ENCODE assay signal across 11 cellular contexts in genomic region chr10:102870221-102870620, GRCh38. TPM values are rescaled to one million over a fixed set of nuclear protein-coding genes. Genes with fewer than 3 reads are reported as not detected.
DNase-seq lines count a peak whose midpoint lies in the region.
"Had no signal": no experiment of that assay in that cellular context is flagged by ENCODE, and none has a peak within 500 bp of the region (broad histone marks: within the 10 kb centered on the region; RNA-seq: fewer than 3 reads in every experiment).

No MANE protein-coding gene starts in this region.

- peaks cover 27% of the 10 kb centered on the region for H3K27me3 Mint-ChIP-seq in activated T-helper 1 cell treated with anti-CD3 and anti-CD28 coated beads, Interleukin-12 subunit alpha, Interleukin-12 subunit beta, Interleukin-2, Interleukin-4 antibody, amounts not matched to agents 30 ng/mL and 10 ng/mL and 1 ng/mL, durations not matched to agents 14 hours and 24 hours and 36 hours (ENCODE audit: insufficient read depth)

- intact Hi-C loops in activated T-helper 1 cell treated with anti-CD3 and anti-CD28 coated beads, Interleukin-12 subunit alpha, Interleukin-12 subunit beta, Interleukin-2, Interleukin-4 antibody, amounts not matched to agents 30 ng/mL and 10 ng/mL and 1 ng/mL, durations not matched to agents 14 hours and 24 hours and 36 hours (cut with micrococcal nuclease) = no loop called here

- no peak overlapping the region for H3K27ac ChIP-seq in GM23248
- no peak overlapping the region for H3K27ac ChIP-seq in rectal smooth muscle tissue (ENCODE audit: low read depth, low read length)
- H3K27ac ChIP-seq in effector memory CD4-positive, alpha-beta T cell (ENCODE audit: insufficient read depth, low read length, poor library complexity, severe bottlenecking) = no peak overlapping the region

- no peaks in the 10 kb centered on the region for H3K9me3 ChIP-seq in GM23248 (ENCODE audit: low read depth)
- no peaks in the 10 kb centered on the region for H3K9me3 ChIP-seq in effector memory CD4-positive, alpha-beta T cell (ENCODE audit: control insufficient read depth, low read length)

- H3K27ac Mint-ChIP-seq in activated T-helper 1 cell treated with anti-CD3 and anti-CD28 coated beads, Interleukin-12 subunit alpha, Interleukin-12 subunit beta, Interleukin-2, Interleukin-4 antibody, amounts not matched to agents 30 ng/mL and 10 ng/mL and 1 ng/mL, durations not matched to agents 14 hours and 24 hours and 36 hours = no peak overlapping the region

- peak overlapping the region; percentile 67 for H3K4me3 Mint-ChIP-seq in activated T-helper 1 cell treated with anti-CD3 and anti-CD28 coated beads, Interleukin-12 subunit alpha, Interleukin-12 subunit beta, Interleukin-2, Interleukin-4 antibody, amounts not matched to agents 30 ng/mL and 10 ng/mL and 1 ng/mL, durations not matched to agents 14 hours and 24 hours and 36 hours

- 82% methylated on average over 10 of the region's 10 CpGs for WGBS in GM23248 (ENCODE audit: low coverage in 1 of 2, low lambda C conversion rate in 2 of 2, missing lambda C conversion rate in 2 of 2), 2 experiments

- H3K27me3 ChIP-seq in GM23248 (replicated peaks; ENCODE audit: insufficient read depth) = no peaks in the 10 kb centered on the region
- no peaks in the 10 kb centered on the region for H3K27me3 ChIP-seq in rectal smooth muscle tissue (ENCODE audit: control insufficient read depth, insufficient read depth, low read length)
- H3K27me3 ChIP-seq in effector memory CD4-positive, alpha-beta T cell (replicated peaks; ENCODE audit: control insufficient read depth, insufficient read depth, low read length, poor library complexity, severe bottlenecking) = no peaks in the 10 kb centered on the region

- H3K4me3 ChIP-seq in GM23248 (no peak overlapping the region), iPS-11a (ENCODE audit: low read depth, low read length) (peak overlapping the region; percentile 56), rectal smooth muscle tissue (ENCODE audit: low read length) (peak overlapping the region; percentile 82)
- no peak overlapping the region for H3K4me3 ChIP-seq in effector memory CD4-positive, alpha-beta T cell (ENCODE audit: insufficient read depth, low read depth, low read length, poor library complexity, severe bottlenecking)

- no peak overlapping the region for H3K4me2 ChIP-seq in GM23248 (ENCODE audit: unreplicated experiment)

- H3K36me3 ChIP-seq in GM23248 (ENCODE audit: low read depth) (no peaks in the 10 kb centered on the region), rectal smooth muscle tissue (ENCODE audit: control insufficient read depth, insufficient read depth, low read length) (no peaks in the 10 kb centered on the region)
- H3K36me3 ChIP-seq in effector memory CD4-positive, alpha-beta T cell (ENCODE audit: control insufficient read depth, insufficient read depth, low read length) = peaks cover 5% of the 10 kb centered on the region

- no peaks in the 10 kb centered on the region for H3K79me2 ChIP-seq in GM23248 (ENCODE audit: insufficient read depth)

- no peaks in the 10 kb centered on the region for H3F3A ChIP-seq in GM23248 (ENCODE audit: insufficient read depth)

- H3K9ac ChIP-seq in GM23248 (no peak overlapping the region), rectal smooth muscle tissue (ENCODE audit: low read length) (no peak overlapping the region)

- peaks cover 5% of the 10 kb centered on the region for H3K36me3 Mint-ChIP-seq in activated T-helper 1 cell treated with anti-CD3 and anti-CD28 coated beads, Interleukin-12 subunit alpha, Interleukin-12 subunit beta, Interleukin-2, Interleukin-4 antibody, amounts not matched to agents 30 ng/mL and 10 ng/mL and 1 ng/mL, durations not matched to agents 14 hours and 24 hours and 36 hours (ENCODE audit: low read depth)

- H4K20me1 ChIP-seq in GM23248 (ENCODE audit: insufficient read depth) = no peaks in the 10 kb centered on the region

- H2AFZ ChIP-seq in GM23248 = peak overlapping the region; percentile 79

- no peaks in the 10 kb centered on the region for H3K9me3 Mint-ChIP-seq in activated T-helper 1 cell treated with anti-CD3 and anti-CD28 coated beads, Interleukin-12 subunit alpha, Interleukin-12 subunit beta, Interleukin-2, Interleukin-4 antibody, amounts not matched to agents 30 ng/mL and 10 ng/mL and 1 ng/mL, durations not matched to agents 14 hours and 24 hours and 36 hours

- no peaks in the 10 kb centered on the region for H3K9me2 ChIP-seq in GM23248 (ENCODE audit: insufficient read depth)

- DNase-seq in GM23248 (no peak), glomerular visceral epithelial cell (ENCODE audit: extremely low spot score) (no peak)
- no peak for DNase-seq in activated T-helper 1 cell treated with anti-CD3 and anti-CD28 coated beads, Interleukin-12 subunit alpha, Interleukin-12 subunit beta, Interleukin-2, Interleukin-4 antibody, amounts not matched to agents 30 ng/mL and 10 ng/mL and 1 ng/mL, durations not matched to agents 14 hours and 24 hours and 36 hours (ENCODE audit: low spot score)
- no peak for DNase-seq in effector memory CD4-positive, alpha-beta T cell
- no peak for DNase-seq in activated CD4-positive, alpha-beta T cell treated with anti-CD3 and anti-CD28 coated beads for 48 hours
- DNase-seq in stimulated activated CD4-positive, alpha-beta T cell treated with anti-CD3 and anti-CD28 coated beads, Interleukin-15, amount 100 ng/mL, for 24 hours = no peak
- DNase-seq: DND-41, MM.1S had no signal

- no peaks in the 10 kb centered on the region for H3K4me1 ChIP-seq in GM23248 (ENCODE audit: insufficient read depth)
- no peaks in the 10 kb centered on the region for H3K4me1 ChIP-seq in rectal smooth muscle tissue (ENCODE audit: control insufficient read depth, insufficient read depth, low read length)
- H3K4me1 ChIP-seq in effector memory CD4-positive, alpha-beta T cell (ENCODE audit: control insufficient read depth, insufficient read depth, low read length, poor library complexity, severe bottlenecking) = no peaks in the 10 kb centered on the region

- H3K4me1 Mint-ChIP-seq in activated T-helper 1 cell treated with anti-CD3 and anti-CD28 coated beads, Interleukin-12 subunit alpha, Interleukin-12 subunit beta, Interleukin-2, Interleukin-4 antibody, amounts not matched to agents 30 ng/mL and 10 ng/mL and 1 ng/mL, durations not matched to agents 14 hours and 24 hours and 36 hours (ENCODE audit: low read depth) = peaks cover 7% of the 10 kb centered on the region

- in situ Hi-C loops in GM23248 (cut with MboI) = no loop called here

RNA-seq across cellular contexts. Expression of gene AS3MT, which starts 1.0 kb away (rescaled TPM):
- 1.3 and 2.3 TPM in 2 replicates for total RNA-seq in GM23248 (2014; rRNA removed; shearing (Covaris generic))
- 0.49 and 1.2 TPM in 2 replicates for polyA plus RNA-seq in GM23248 (2016; fragmentation: Nextera tagmentation; extraction: Ambion mirVana)
- 0.12 and 0.47 TPM in 2 replicates for total RNA-seq in activated T-helper 1 cell treated with anti-CD3 and anti-CD28 coated beads, Interleukin-12 subunit alpha, Interleukin-12 subunit beta, Interleukin-2, Interleukin-4 antibody, amounts not matched to agents 30 ng/mL and 10 ng/mL and 1 ng/mL, durations not matched to agents 14 hours and 24 hours and 36 hours

RNA-seq across cellular contexts. Expression of gene BORCS7, which starts 16.2 kb away (rescaled TPM):
- total RNA-seq in GM23248 (2014; rRNA removed; shearing (Covaris generic)) = 26.8 and 30.5 TPM in 2 replicates
- polyA plus RNA-seq in GM23248 (2016; fragmentation: Nextera tagmentation; extraction: Ambion mirVana) = 33.2 and 37.8 TPM in 2 replicates
- total RNA-seq in activated T-helper 1 cell treated with anti-CD3 and anti-CD28 coated beads, Interleukin-12 subunit alpha, Interleukin-12 subunit beta, Interleukin-2, Interleukin-4 antibody, amounts not matched to agents 30 ng/mL and 10 ng/mL and 1 ng/mL, durations not matched to agents 14 hours and 24 hours and 36 hours = 9.7 and 12.6 TPM in 2 replicates

RNA-seq across cellular contexts. Expression of gene CYP17A1, which starts 33.0 kb away (rescaled TPM):
- not detected in 2 replicates for total RNA-seq in GM23248 (2014; rRNA removed; shearing (Covaris generic))
- not detected in 2 replicates for polyA plus RNA-seq in GM23248 (2016; fragmentation: Nextera tagmentation; extraction: Ambion mirVana)
- total RNA-seq in activated T-helper 1 cell treated with anti-CD3 and anti-CD28 coated beads, Interleukin-12 subunit alpha, Interleukin-12 subunit beta, Interleukin-2, Interleukin-4 antibody, amounts not matched to agents 30 ng/mL and 10 ng/mL and 1 ng/mL, durations not matched to agents 14 hours and 24 hours and 36 hours = not detected in 2 replicates
- total RNA-seq: bronchial epithelial cell had no signal

RNA-seq across cellular contexts. Expression of gene CNNM2, which starts 47.9 kb away (rescaled TPM):
- 4.0 and 5.7 TPM in 2 replicates for total RNA-seq in GM23248 (2014; rRNA removed; shearing (Covaris generic))
- 1.0 and 1.3 TPM in 2 replicates for polyA plus RNA-seq in GM23248 (2016; fragmentation: Nextera tagmentation; extraction: Ambion mirVana)
- 5.5 and 6.6 TPM in 2 replicates for total RNA-seq in activated T-helper 1 cell treated with anti-CD3 and anti-CD28 coated beads, Interleukin-12 subunit alpha, Interleukin-12 subunit beta, Interleukin-2, Interleukin-4 antibody, amounts not matched to agents 30 ng/mL and 10 ng/mL and 1 ng/mL, durations not matched to agents 14 hours and 24 hours and 36 hours

Comparison
In these comparisons a context has a peak if more than half of its experiments do, and no peak if none do; other contexts are left out.
1. H3K4me3 ChIP-seq: peak in iPS-11a (single experiment) and rectal smooth muscle tissue (single experiment); none in GM23248 (single experiment) and effector memory CD4-positive, alpha-beta T cell (single experiment).